11 cellular contexts compared by ENCODE assay signal in genomic region chr11:63534895-63535461, GRCh38. TPM values are rescaled to one million over a fixed set of nuclear protein-coding genes. Genes with fewer than 3 reads are reported as not detected.
A peak's percentile ranks its signal among the peaks of the same experiment; 100 is the strongest.
DNase-seq lines count a peak whose midpoint lies in the region; ATAC-seq lines count a peak whose summit lies in the region.
"Had no signal": no experiment of that assay in that cellular context is flagged by ENCODE, and none has a peak within 500 bp of the region (broad histone marks: within the 10 kb centered on the region; RNA-seq: fewer than 3 reads in every experiment).

No MANE protein-coding gene starts in this region.

- no peaks in the 10 kb centered on the region for H3K27me3 ChIP-seq in mucosa of rectum (ENCODE audit: control insufficient read depth in 2 of 2, insufficient read depth in 2 of 2, low read length in 2 of 2)

- no peak overlapping the region for H3K4me3 ChIP-seq in mucosa of rectum (ENCODE audit: low read length in 2 of 2)

- H3K36me3 ChIP-seq in mucosa of rectum (ENCODE audit: control insufficient read depth in 2 of 2, insufficient read depth in 2 of 2, low read length in 2 of 2) = no peaks in the 10 kb centered on the region

- H3K9me3 ChIP-seq in T-helper 17 cell (ENCODE audit: control insufficient read depth, low read length, poor library complexity, severe bottlenecking) (no peaks in the 10 kb centered on the region), mucosa of rectum (ENCODE audit: control insufficient read depth in 2 of 2, low read length in 2 of 2) (no peaks in the 10 kb centered on the region)

- peaks cover 17 to 33% of the 10 kb centered on the region in 2 donors for H3K4me1 ChIP-seq in mucosa of rectum (ENCODE audit: control insufficient read depth in 2 of 2, insufficient read depth in 2 of 2, low read length in 2 of 2)

- peaks cover 58% of the 10 kb centered on the region for H3K4me1 Mint-ChIP-seq in T-helper 17 cell

- peak overlapping the region; percentile 93 for H3K4me3 Mint-ChIP-seq in T-helper 17 cell

- peaks cover 2% of the 10 kb centered on the region for H3K36me3 Mint-ChIP-seq in T-helper 17 cell (ENCODE audit: low read depth)

- no peaks in the 10 kb centered on the region for H3K27me3 Mint-ChIP-seq in T-helper 17 cell

- DNase-seq in T-helper 17 cell (no peak), putamen (ENCODE audit: low spot score) (no peak), globus pallidus (ENCODE audit: low spot score) (no peak), cerebellar cortex (ENCODE audit: low spot score) (no peak)
- DNase-seq: aorta, DMS53 had no signal

- no peak overlapping the region for H3K9ac ChIP-seq in mucosa of rectum (ENCODE audit: low read depth in 1 of 2, low read length in 2 of 2)

- peak overlapping the region; percentile 19 to 44 for H3K27ac ChIP-seq in mucosa of rectum (ENCODE audit: low read depth in 2 of 2, low read length in 2 of 2)

- H3K27ac Mint-ChIP-seq in T-helper 17 cell = peak overlapping the region; percentile 95

- peak; percentile 40 for ATAC-seq in GM18867 (IDR thresholded peaks at IDR 0.05; ENCODE audit: unreplicated experiment)
- ATAC-seq in HG02852 (IDR thresholded peaks at IDR 0.05; ENCODE audit: unreplicated experiment) = peak; percentile 55
- ATAC-seq in T-helper 17 cell = peak; percentile 44
- ATAC-seq in HG03025 (IDR thresholded peaks at IDR 0.05; ENCODE audit: low FRiP score, unreplicated experiment) = no peak

RNA-seq across cellular contexts. Expression of gene PLAAT4, which starts 1.6 kb away (rescaled TPM):
- 100 to 1,000 TPM in 1 of 2 donors, 10 to 100 TPM in 1; 80.8 to 110 TPM for total RNA-seq in T-helper 17 cell

RNA-seq across cellular contexts. Expression of gene PLAAT2, which starts 28.2 kb away (rescaled TPM):
- under 1 TPM in 1 of 2 donors, not detected in 1; 0.63 TPM for total RNA-seq in T-helper 17 cell
- total RNA-seq: aorta, kidney epithelial cell had no signal

RNA-seq across cellular contexts. Expression of gene LGALS12, which starts 29.1 kb away (rescaled TPM):
- total RNA-seq in T-helper 17 cell = 1 to 10 TPM in 1 of 2 donors, under 1 TPM in 1; 0.72 to 9.7 TPM
- total RNA-seq: kidney epithelial cell had no signal

RNA-seq across cellular contexts. Expression of gene PLAAT5, which starts 44.0 kb away (rescaled TPM):
- under 1 TPM in 1 of 2 donors, not detected in 1; 0.60 TPM for total RNA-seq in T-helper 17 cell
